Comparison of ENCODE assay signal across 1 cellular context in the genomic region with DNA sequence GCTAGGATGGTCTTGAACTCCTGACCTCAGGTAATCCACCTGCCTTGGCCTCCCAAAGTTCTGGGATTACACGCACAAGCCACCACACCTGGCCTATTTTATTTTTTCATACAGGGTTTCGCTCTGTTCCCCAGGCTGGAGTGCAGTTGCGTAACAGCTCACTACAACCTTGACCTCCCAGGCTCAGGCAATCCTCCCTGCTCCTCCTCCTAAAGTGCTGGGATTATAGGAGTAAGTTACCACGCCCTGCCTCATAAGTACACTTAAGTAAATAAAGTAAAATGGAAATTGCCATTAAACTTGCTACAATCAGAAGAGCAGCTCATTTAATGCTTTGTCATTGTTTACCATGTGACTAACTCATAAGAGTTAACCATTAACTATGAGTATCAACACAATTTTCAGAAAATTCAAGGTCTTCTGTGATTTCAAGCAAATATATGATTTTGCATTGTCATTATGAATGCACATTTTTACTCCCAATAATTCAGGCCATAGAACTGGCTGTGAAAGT.
A peak's percentile ranks its signal among the peaks of the same experiment; 100 is the strongest.
TF ChIP-seq lines count a peak whose summit lies in the region.

No MANE protein-coding gene starts in this region.

TF ChIP-seq in K562, 482 proteins besides CTCF, POLR2A, EP300 and RAD21 (continued from another document and continues in another):
- TF ChIP-seq HMBOX1 (IDR thresholded peaks at IDR 0.05) = peak; percentile 88
- TF ChIP-seq, protein P1, sequence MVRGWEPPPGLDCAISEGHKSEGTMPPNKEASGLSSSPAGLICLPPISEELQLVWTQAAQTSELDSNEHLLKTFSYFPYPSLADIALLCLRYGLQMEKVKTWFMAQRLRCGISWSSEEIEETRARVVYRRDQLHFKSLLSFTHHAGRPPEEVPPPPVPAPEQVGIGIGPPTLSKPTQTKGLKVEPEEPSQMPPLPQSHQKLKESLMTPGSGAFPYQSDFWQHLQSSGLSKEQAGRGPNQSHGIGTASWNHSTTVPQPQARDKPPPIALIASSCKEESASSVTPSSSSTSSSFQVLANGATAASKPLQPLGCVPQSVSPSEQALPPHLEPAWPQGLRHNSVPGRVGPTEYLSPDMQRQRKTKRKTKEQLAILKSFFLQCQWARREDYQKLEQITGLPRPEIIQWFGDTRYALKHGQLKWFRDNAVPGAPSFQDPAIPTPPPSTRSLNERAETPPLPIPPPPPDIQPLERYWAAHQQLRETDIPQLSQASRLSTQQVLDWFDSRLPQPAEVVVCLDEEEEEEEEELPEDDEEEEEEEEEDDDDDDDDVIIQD (CRISPR knock-in tag; IDR thresholded peaks at IDR 0.05) = no peak
- TF ChIP-seq HMG20A (CRISPR knock-in tag; conservative IDR thresholded peaks at IDR 0.05) = no peak
- TF ChIP-seq ELF4 (CRISPR knock-in tag; IDR thresholded peaks at IDR 0.05) = no peak
- no peak for TF ChIP-seq FOS (IDR thresholded peaks at IDR 0.05; ENCODE audit: extremely low read depth, insufficient read length)
- TF ChIP-seq BRCA1 (IDR thresholded peaks at IDR 0.05) = no peak
- no peak for TF ChIP-seq BRCA1 (CRISPR knock-in tag; IDR thresholded peaks at IDR 0.05)
- no peak for TF ChIP-seq RBM22 (IDR thresholded peaks at IDR 0.05; ENCODE audit: low read depth, low read length, poor library complexity, severe bottlenecking)
- no peak for TF ChIP-seq ATF6 (CRISPR knock-in tag; IDR thresholded peaks at IDR 0.05)
- no peak for TF ChIP-seq ZNF436 (CRISPR knock-in tag; IDR thresholded peaks at IDR 0.05)
- TF ChIP-seq RCOR1 (IDR thresholded peaks at IDR 0.05; ENCODE audit: borderline replicate concordance in 1 of 2, low read depth in 2 of 2, low read length in 2 of 2) = peak in 1 of 2 experiments; percentile 60; a peak in 2 of 4 replicates
- no peak for TF ChIP-seq NR3C1 (CRISPR knock-in tag; IDR thresholded peaks at IDR 0.05)
- TF ChIP-seq PRMT5 (CRISPR knock-in tag; IDR thresholded peaks at IDR 0.05) = no peak
- peak; percentile 79 for TF ChIP-seq NFE2L1 (tag; IDR thresholded peaks at IDR 0.05; ENCODE audit: borderline replicate concordance, low read depth)
- no peak for TF ChIP-seq ERF (CRISPR knock-in tag; IDR thresholded peaks at IDR 0.05)
- TF ChIP-seq ZNF311 (CRISPR knock-in tag; IDR thresholded peaks at IDR 0.05) = no peak
- no peak for TF ChIP-seq GTF2F1 (IDR thresholded peaks at IDR 0.05; ENCODE audit: low read depth, low read length)
- TF ChIP-seq ZNF778 (CRISPR knock-in tag; IDR thresholded peaks at IDR 0.05) = no peak
- TF ChIP-seq FOXA1 (IDR thresholded peaks at IDR 0.05; ENCODE audit: borderline replicate concordance) = peak; percentile 60; the same call in 1 of the 2 replicates
- no peak for TF ChIP-seq E2F3 (CRISPR knock-in tag; IDR thresholded peaks at IDR 0.05)
- TF ChIP-seq CSDE1 (IDR thresholded peaks at IDR 0.05) = no peak
- TF ChIP-seq CTBP1 (IDR thresholded peaks at IDR 0.05; ENCODE audit: borderline replicate concordance) = peak; percentile 29; the same call in 1 of the 2 replicates
- no peak for TF ChIP-seq NFXL1 (CRISPR knock-in tag; IDR thresholded peaks at IDR 0.05)
- no peak for TF ChIP-seq GATAD2A (IDR thresholded peaks at IDR 0.05)
- TF ChIP-seq IRF9 (tag; IDR thresholded peaks at IDR 0.05) = 0 out of 2 replicates have a peak, but pooled peaks have one; percentile 26
- TF ChIP-seq, protein P2, sequence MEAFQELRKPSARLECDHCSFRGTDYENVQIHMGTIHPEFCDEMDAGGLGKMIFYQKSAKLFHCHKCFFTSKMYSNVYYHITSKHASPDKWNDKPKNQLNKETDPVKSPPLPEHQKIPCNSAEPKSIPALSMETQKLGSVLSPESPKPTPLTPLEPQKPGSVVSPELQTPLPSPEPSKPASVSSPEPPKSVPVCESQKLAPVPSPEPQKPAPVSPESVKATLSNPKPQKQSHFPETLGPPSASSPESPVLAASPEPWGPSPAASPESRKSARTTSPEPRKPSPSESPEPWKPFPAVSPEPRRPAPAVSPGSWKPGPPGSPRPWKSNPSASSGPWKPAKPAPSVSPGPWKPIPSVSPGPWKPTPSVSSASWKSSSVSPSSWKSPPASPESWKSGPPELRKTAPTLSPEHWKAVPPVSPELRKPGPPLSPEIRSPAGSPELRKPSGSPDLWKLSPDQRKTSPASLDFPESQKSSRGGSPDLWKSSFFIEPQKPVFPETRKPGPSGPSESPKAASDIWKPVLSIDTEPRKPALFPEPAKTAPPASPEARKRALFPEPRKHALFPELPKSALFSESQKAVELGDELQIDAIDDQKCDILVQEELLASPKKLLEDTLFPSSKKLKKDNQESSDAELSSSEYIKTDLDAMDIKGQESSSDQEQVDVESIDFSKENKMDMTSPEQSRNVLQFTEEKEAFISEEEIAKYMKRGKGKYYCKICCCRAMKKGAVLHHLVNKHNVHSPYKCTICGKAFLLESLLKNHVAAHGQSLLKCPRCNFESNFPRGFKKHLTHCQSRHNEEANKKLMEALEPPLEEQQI (IDR thresholded peaks at IDR 0.05) = no peak
- TF ChIP-seq RBM14 (IDR thresholded peaks at IDR 0.05; ENCODE audit: borderline replicate concordance, insufficient read depth, low read depth, low read length) = no peak
- TF ChIP-seq NFRKB (IDR thresholded peaks at IDR 0.05; ENCODE audit: low read depth) = no peak
- no peak for TF ChIP-seq E2F4 (CRISPR knock-in tag; IDR thresholded peaks at IDR 0.05; ENCODE audit: low read depth)
- peak; percentile 68; the same call in 1 of the 2 replicates for TF ChIP-seq CEBPG (CRISPR knock-in tag; IDR thresholded peaks at IDR 0.05)
- peak; percentile 86 for TF ChIP-seq CEBPG (tag; conservative IDR thresholded peaks at IDR 0.05 in 1 of 2, IDR thresholded peaks at IDR 0.05 in 1 of 2)
- TF ChIP-seq CBFA2T3 (IDR thresholded peaks at IDR 0.05) = no peak; the same call in 1 of the 2 replicates
- peak; percentile 15 to 25; a peak in 1 of 4 replicates for TF ChIP-seq FOXK2 (conservative IDR thresholded peaks at IDR 0.05 in 1 of 2, IDR thresholded peaks at IDR 0.05 in 1 of 2; ENCODE audit: low read depth in 2 of 2)
- TF ChIP-seq ZNF644 (tag; IDR thresholded peaks at IDR 0.05; ENCODE audit: low read depth) = no peak
- TF ChIP-seq, protein P3, sequence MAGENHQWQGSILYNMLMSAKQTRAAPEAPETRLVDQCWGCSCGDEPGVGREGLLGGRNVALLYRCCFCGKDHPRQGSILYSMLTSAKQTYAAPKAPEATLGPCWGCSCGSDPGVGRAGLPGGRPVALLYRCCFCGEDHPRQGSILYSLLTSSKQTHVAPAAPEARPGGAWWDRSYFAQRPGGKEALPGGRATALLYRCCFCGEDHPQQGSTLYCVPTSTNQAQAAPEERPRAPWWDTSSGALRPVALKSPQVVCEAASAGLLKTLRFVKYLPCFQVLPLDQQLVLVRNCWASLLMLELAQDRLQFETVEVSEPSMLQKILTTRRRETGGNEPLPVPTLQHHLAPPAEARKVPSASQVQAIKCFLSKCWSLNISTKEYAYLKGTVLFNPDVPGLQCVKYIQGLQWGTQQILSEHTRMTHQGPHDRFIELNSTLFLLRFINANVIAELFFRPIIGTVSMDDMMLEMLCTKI (IDR thresholded peaks at IDR 0.05; ENCODE audit: partially characterized antibody) = no peak
- peak; percentile 78; the same call in 1 of the 2 replicates for TF ChIP-seq MAFK (IDR thresholded peaks at IDR 0.05; ENCODE audit: low read length)
- TF ChIP-seq ZNF707 (CRISPR knock-in tag; conservative IDR thresholded peaks at IDR 0.05) = no peak
- no peak for TF ChIP-seq HNRNPLL (IDR thresholded peaks at IDR 0.05; ENCODE audit: low read depth, low read length, poor library complexity, severe bottlenecking)
- no peak for TF ChIP-seq EZH2 (IDR thresholded peaks at IDR 0.05; ENCODE audit: borderline replicate concordance, low read depth, low read length)
- TF ChIP-seq, protein P4, sequence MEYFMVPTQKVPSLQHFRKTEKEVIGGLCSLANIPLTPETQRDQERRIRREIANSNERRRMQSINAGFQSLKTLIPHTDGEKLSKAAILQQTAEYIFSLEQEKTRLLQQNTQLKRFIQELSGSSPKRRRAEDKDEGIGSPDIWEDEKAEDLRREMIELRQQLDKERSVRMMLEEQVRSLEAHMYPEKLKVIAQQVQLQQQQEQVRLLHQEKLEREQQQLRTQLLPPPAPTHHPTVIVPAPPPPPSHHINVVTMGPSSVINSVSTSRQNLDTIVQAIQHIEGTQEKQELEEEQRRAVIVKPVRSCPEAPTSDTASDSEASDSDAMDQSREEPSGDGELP (CRISPR knock-in tag; IDR thresholded peaks at IDR 0.05; ENCODE audit: borderline replicate concordance) = no peak
- peak; percentile 42; the same call in 1 of the 2 replicates for TF ChIP-seq ESRRA (IDR thresholded peaks at IDR 0.05; ENCODE audit: borderline replicate concordance, low read depth)
- peak; percentile 98 for TF ChIP-seq CEBPB (tag; IDR thresholded peaks at IDR 0.05)
- no peak for TF ChIP-seq FOXJ3 (CRISPR knock-in tag; IDR thresholded peaks at IDR 0.05)
- TF ChIP-seq JUNB (CRISPR knock-in tag; conservative IDR thresholded peaks at IDR 0.05) = no peak
- TF ChIP-seq MAFG (tag; conservative IDR thresholded peaks at IDR 0.05) = peak; percentile 94
- no peak for TF ChIP-seq HNRNPH1 (optimal IDR thresholded peaks at IDR 0.05; ENCODE audit: low read depth, low read length)
- TF ChIP-seq FOSL1 (tag; conservative IDR thresholded peaks at IDR 0.05) = 0 out of 2 replicates have a peak, but pooled peaks have one; percentile 34
- TF ChIP-seq CREB3L1 (IDR thresholded peaks at IDR 0.05; ENCODE audit: borderline replicate concordance, low read depth) = no peak
- TF ChIP-seq FOXK1 (CRISPR knock-in tag; IDR thresholded peaks at IDR 0.05; ENCODE audit: borderline replicate concordance) = no peak
- no peak for TF ChIP-seq MCM3 (IDR thresholded peaks at IDR 0.05)
- TF ChIP-seq NFIC (IDR thresholded peaks at IDR 0.05) = no peak
- TF ChIP-seq SOX6 (IDR thresholded peaks at IDR 0.05) = peak; percentile 60; the same call in 1 of the 2 replicates
- TF ChIP-seq ZNF316 (IDR thresholded peaks at IDR 0.05) = peak; percentile 96
- TF ChIP-seq CREB3 (tag; conservative IDR thresholded peaks at IDR 0.05; ENCODE audit: low read depth) = no peak
- TF ChIP-seq NR2F6 (CRISPR knock-in tag; IDR thresholded peaks at IDR 0.05) = no peak
- TF ChIP-seq KHSRP (IDR thresholded peaks at IDR 0.05) = no peak
- TF ChIP-seq MAFF (IDR thresholded peaks at IDR 0.05; ENCODE audit: low read length) = peak; percentile 76
